ENCODE assay signal across 27 cellular contexts in genomic region chr11:65623852-65624616, GRCh38. TPM values are rescaled to one million over a fixed set of nuclear protein-coding genes. Genes with fewer than 3 reads are reported as not detected.
"Had no signal": no experiment of that assay in that cellular context is flagged by ENCODE, and none has a peak within 500 bp of the region (broad histone marks: within the 10 kb centered on the region; RNA-seq: fewer than 3 reads in every experiment).

No MANE protein-coding gene starts in this region.

- H3K27me3 ChIP-seq: heart left ventricle, neutrophil, ovary, right atrium auricular region, stomach, suprapubic skin, tibial nerve, vagina had no signal

- H3K4me3 ChIP-seq: heart left ventricle, ovary, psoas muscle, right atrium auricular region, stomach, suprapubic skin, tibial nerve, vagina had no signal

- ATAC-seq: activated CD4-positive, alpha-beta T cell treated with anti-CD3 and anti-CD28 coated beads for 36 hours; activated naive CD8-positive, alpha-beta T cell treated with anti-CD3 and anti-CD28 coated beads, Interleukin-2, amount 50 U/mL, for 24 hours; heart left ventricle; psoas muscle had no signal

- H3K4me1 Mint-ChIP-seq: activated CD4-positive, alpha-beta T cell treated with anti-CD3 and anti-CD28 coated beads for 36 hours had no signal

- DNase-seq: activated B cell treated with CpG ODN at 0.5 μM for 24 hours; activated CD4-positive, alpha-beta T cell treated with anti-CD3 and anti-CD28 coated beads for 36 hours; activated CD4-positive, alpha-beta T cell treated with anti-CD3 and anti-CD28 coated beads, Interleukin-2, amount 50 U/mL, for 4 hours; activated CD8-positive, alpha-beta memory T cell treated with anti-CD3 and anti-CD28 coated beads for 24 hours; activated CD8-positive, alpha-beta memory T cell treated with anti-CD3 and anti-CD28 coated beads, Interleukin-2, amount 50 U/mL, for 4 hours; activated effector memory CD4-positive, alpha-beta T cell treated with Interleukin-2 at 50 U/mL for 16 hours; activated naive CD4-positive, alpha-beta T cell treated with anti-CD3 and anti-CD28 coated beads for 36 hours; activated naive CD8-positive, alpha-beta T cell treated with anti-CD3 and anti-CD28 coated beads, Interleukin-2, amount 50 U/mL, for 24 hours; activated T-cell treated with anti-CD3 and anti-CD28 coated beads, Interleukin-2, amount 50 U/mL, for 48 hours; cortex of kidney; heart left ventricle; ovary; psoas muscle; stimulated activated CD4-positive, alpha-beta T cell treated with anti-CD3 and anti-CD28 coated beads, Interleukin-4, amount 100 ng/mL, for 24 hours; stomach; T1000 had no signal

- H3K4me1 ChIP-seq: psoas muscle, suprapubic skin, vagina had no signal

- H3K9me3 ChIP-seq: heart left ventricle, neutrophil, ovary, psoas muscle, right atrium auricular region, stomach, suprapubic skin, tibial nerve, vagina had no signal

- H3K36me3 Mint-ChIP-seq: natural killer cell treated with Interleukin-12 subunit alpha and Interleukin-12 subunit beta and Interleukin-15 and Interleukin-18, amount 100 ng/mL, for 72 hours had no signal

- H3K9me3 Mint-ChIP-seq: activated B cell treated with CpG ODN at 0.5 μM for 24 hours; activated naive CD4-positive, alpha-beta T cell treated with anti-CD3 and anti-CD28 coated beads for 36 hours; activated naive CD8-positive, alpha-beta T cell treated with anti-CD3 and anti-CD28 coated beads, Interleukin-2, amount 50 U/mL, for 24 hours; memory B cell; natural killer cell treated with Interleukin-12 subunit alpha and Interleukin-12 subunit beta and Interleukin-15 and Interleukin-18, amount 100 ng/mL, for 72 hours; T-helper 1 cell treated with Interleukin-12 subunit alpha and Interleukin-12 subunit beta and Interleukin-4 antibody, amounts not matched to agents 30 μg/mL and 1 μg/mL, for 36 hours had no signal

- H3K27ac ChIP-seq: epithelial cell of prostate, heart left ventricle, neutrophil, ovary, psoas muscle, right atrium auricular region, stomach, suprapubic skin, tibial nerve, vagina had no signal

- H3K36me3 ChIP-seq: ovary had no signal

- H3K4me3 Mint-ChIP-seq: activated B cell treated with CpG ODN at 0.5 μM for 24 hours; activated CD4-positive, alpha-beta T cell treated with anti-CD3 and anti-CD28 coated beads for 36 hours; activated naive CD4-positive, alpha-beta T cell treated with anti-CD3 and anti-CD28 coated beads for 36 hours; activated naive CD8-positive, alpha-beta T cell treated with anti-CD3 and anti-CD28 coated beads, Interleukin-2, amount 50 U/mL, for 24 hours; memory B cell; natural killer cell treated with Interleukin-12 subunit alpha and Interleukin-12 subunit beta and Interleukin-15 and Interleukin-18, amount 100 ng/mL, for 72 hours; T-helper 1 cell treated with Interleukin-12 subunit alpha and Interleukin-12 subunit beta and Interleukin-4 antibody, amounts not matched to agents 30 μg/mL and 1 μg/mL, for 36 hours had no signal

- H3K27me3 Mint-ChIP-seq: activated B cell treated with CpG ODN at 0.5 μM for 24 hours; activated CD4-positive, alpha-beta T cell treated with anti-CD3 and anti-CD28 coated beads for 36 hours; activated naive CD8-positive, alpha-beta T cell treated with anti-CD3 and anti-CD28 coated beads, Interleukin-2, amount 50 U/mL, for 24 hours; memory B cell; natural killer cell treated with Interleukin-12 subunit alpha and Interleukin-12 subunit beta and Interleukin-15 and Interleukin-18, amount 100 ng/mL, for 72 hours had no signal

- H3K27ac Mint-ChIP-seq: activated B cell treated with CpG ODN at 0.5 μM for 24 hours; activated CD4-positive, alpha-beta T cell treated with anti-CD3 and anti-CD28 coated beads for 36 hours; activated naive CD4-positive, alpha-beta T cell treated with anti-CD3 and anti-CD28 coated beads for 36 hours; activated naive CD8-positive, alpha-beta T cell treated with anti-CD3 and anti-CD28 coated beads, Interleukin-2, amount 50 U/mL, for 24 hours; memory B cell; natural killer cell treated with Interleukin-12 subunit alpha and Interleukin-12 subunit beta and Interleukin-15 and Interleukin-18, amount 100 ng/mL, for 72 hours; T-helper 1 cell treated with Interleukin-12 subunit alpha and Interleukin-12 subunit beta and Interleukin-4 antibody, amounts not matched to agents 30 μg/mL and 1 μg/mL, for 36 hours had no signal

- FAIRE-seq: islet of Langerhans had no signal

RNA-seq across cellular contexts. Expression of gene KCNK7, which starts 28.4 kb away (rescaled TPM):
- total RNA-seq: fibroblast of villous mesenchyme had no signal
